In genomic region chr6:8157839-8158238, GRCh38 we compare ENCODE assay signal across 2 cellular contexts.
TF ChIP-seq lines count a peak whose summit lies in the region.

No MANE protein-coding gene starts in this region.

TF ChIP-seq in HepG2, 621 proteins besides CTCF, POLR2A, EP300 and RAD21 (continued from another document):
- TF ChIP-seq PAXIP1 (CRISPR knock-in tag; conservative IDR thresholded peaks at IDR 0.05), result peak; percentile 24; the same call in 1 of the 2 replicates
- no peak for TF ChIP-seq MATR3 (CRISPR knock-in tag; IDR thresholded peaks at IDR 0.05)
- TF ChIP-seq HNF4G (IDR thresholded peaks at IDR 0.05; ENCODE audit: borderline replicate concordance, low read depth, low read length), result 0 out of 2 replicates have a peak, but pooled peaks have one; percentile 7
- TF ChIP-seq HNF4G (CRISPR knock-in tag; IDR thresholded peaks at IDR 0.05; ENCODE audit: borderline replicate concordance, low read depth), result no peak

TF ChIP-seq in SK-N-SH treated with all-trans-retinoic acid at 6 μM for 48 hours, 23 proteins besides CTCF, POLR2A, EP300 and RAD21 (continued from another document):
- no peak for TF ChIP-seq POU6F1 (CRISPR knock-in tag; IDR thresholded peaks at IDR 0.05; ENCODE audit: borderline replicate concordance, low read depth)
- TF ChIP-seq ZFP3 (CRISPR knock-in tag; IDR thresholded peaks at IDR 0.05), result no peak
- no peak for TF ChIP-seq RARB (CRISPR knock-in tag; IDR thresholded peaks at IDR 0.05)
- TF ChIP-seq PPARA (CRISPR knock-in tag; IDR thresholded peaks at IDR 0.05; ENCODE audit: borderline replicate concordance), result no peak
- TF ChIP-seq CREB5 (CRISPR knock-in tag; IDR thresholded peaks at IDR 0.05; ENCODE audit: low read depth), result no peak
- no peak for TF ChIP-seq CSRNP3 (CRISPR knock-in tag; IDR thresholded peaks at IDR 0.05)
- no peak for TF ChIP-seq ZNF70 (CRISPR knock-in tag; IDR thresholded peaks at IDR 0.05)
- no peak for TF ChIP-seq ZC3H10 (CRISPR knock-in tag; IDR thresholded peaks at IDR 0.05)
- no peak for TF ChIP-seq OSR1 (CRISPR knock-in tag; IDR thresholded peaks at IDR 0.05)
- no peak for TF ChIP-seq ZNF565 (CRISPR knock-in tag; conservative IDR thresholded peaks at IDR 0.05; ENCODE audit: low read depth)
- TF ChIP-seq TCF4 (CRISPR knock-in tag; IDR thresholded peaks at IDR 0.05; ENCODE audit: borderline replicate concordance), result no peak
- no peak for TF ChIP-seq ESRRG (CRISPR knock-in tag; IDR thresholded peaks at IDR 0.05)
- no peak for TF ChIP-seq BACH2 (CRISPR knock-in tag; IDR thresholded peaks at IDR 0.05; ENCODE audit: borderline replicate concordance)
